In the genomic region with DNA sequence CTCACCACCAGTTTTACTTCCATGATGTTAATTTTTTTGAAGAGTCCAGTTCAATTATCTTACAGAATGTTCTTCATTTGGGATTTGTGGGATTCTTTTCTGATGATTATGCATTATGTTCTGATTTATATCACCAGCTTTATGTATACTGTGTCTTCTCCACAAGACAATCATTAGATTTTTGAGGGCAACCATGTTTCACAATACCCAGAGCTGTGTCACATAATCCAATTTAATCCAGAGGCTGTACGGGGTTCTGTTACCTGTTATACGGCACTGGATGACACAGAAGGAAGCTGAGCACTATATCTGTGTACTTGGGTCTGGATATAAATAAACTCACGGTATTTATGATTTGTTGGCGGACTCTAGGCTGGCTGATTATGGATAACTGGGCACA, we compare ENCODE assay signal across 28 cellular contexts.
"Had no signal": no experiment of that assay in that cellular context is flagged by ENCODE, and none has a peak within 500 bp of the region (broad histone marks: within the 10 kb centered on the region; RNA-seq: fewer than 3 reads in every experiment).

No MANE protein-coding gene starts in this region.

- H3K4me3 ChIP-seq: colonic mucosa, esophagus muscularis mucosa, heart right ventricle, left ventricle myocardium inferior, lower lobe of right lung, neural progenitor cell, smooth muscle cell, thyroid gland, vagina had no signal

- H3K9ac ChIP-seq: neural progenitor cell, parathyroid adenoma had no signal

- H2AFZ ChIP-seq: neural progenitor cell, parathyroid adenoma had no signal

- ATAC-seq: heart right ventricle; left colon; lower lobe of right lung; sciatic nerve; stimulated activated naive CD8-positive, alpha-beta T cell treated with anti-CD3 and anti-CD28 coated beads, Interleukin-15, amount 100 ng/mL, for 72 hours had no signal

- H3K4me1 ChIP-seq: colonic mucosa, esophagus muscularis mucosa, lower lobe of right lung, parathyroid adenoma, thyroid gland, vagina had no signal

- H3K27ac Mint-ChIP-seq: dendritic cell treated with granulocyte-macrophage colony-stimulating factor and Interleukin-4, amounts not matched to agents 40 ng/mL and 50 ng/mL, for 4 days; endodermal cell; nephron; neural progenitor cell; progenitor cell of endocrine pancreas; stimulated activated naive CD8-positive, alpha-beta T cell treated with anti-CD3 and anti-CD28 coated beads, Interleukin-15, amount 100 ng/mL, for 72 hours had no signal

- H3K4me2 ChIP-seq: neural progenitor cell, smooth muscle cell had no signal

- H3K79me2 ChIP-seq: parathyroid adenoma had no signal

- H3K27me3 ChIP-seq: colonic mucosa, esophagus muscularis mucosa, heart right ventricle, neural progenitor cell, thyroid gland, vagina had no signal

- H3K9me3 ChIP-seq: colonic mucosa, esophagus muscularis mucosa, heart right ventricle, left ventricle myocardium inferior, lower lobe of right lung, thyroid gland, vagina had no signal

- H3K27ac ChIP-seq: colonic mucosa, epithelial cell of prostate, esophagus muscularis mucosa, heart right ventricle, left ventricle myocardium inferior, lower lobe of right lung, neural progenitor cell, parathyroid adenoma, thyroid gland, vagina had no signal

- H3K4me1 Mint-ChIP-seq: endodermal cell; nephron; neural progenitor cell; stimulated activated naive CD8-positive, alpha-beta T cell treated with anti-CD3 and anti-CD28 coated beads, Interleukin-15, amount 100 ng/mL, for 72 hours had no signal

- H3K9me3 Mint-ChIP-seq: dendritic cell treated with granulocyte-macrophage colony-stimulating factor and Interleukin-4, amounts not matched to agents 40 ng/mL and 50 ng/mL, for 4 days; endodermal cell; nephron; neural progenitor cell; stimulated activated naive CD8-positive, alpha-beta T cell treated with anti-CD3 and anti-CD28 coated beads, Interleukin-15, amount 100 ng/mL, for 72 hours had no signal

- H3K27me3 Mint-ChIP-seq: dendritic cell treated with granulocyte-macrophage colony-stimulating factor and Interleukin-4, amounts not matched to agents 40 ng/mL and 50 ng/mL, for 4 days; stimulated activated naive CD8-positive, alpha-beta T cell treated with anti-CD3 and anti-CD28 coated beads, Interleukin-15, amount 100 ng/mL, for 72 hours had no signal

- H3K36me3 ChIP-seq: colonic mucosa, heart right ventricle, lower lobe of right lung, neural progenitor cell, thyroid gland, vagina had no signal

- H3K4me3 Mint-ChIP-seq: dendritic cell treated with granulocyte-macrophage colony-stimulating factor and Interleukin-4, amounts not matched to agents 40 ng/mL and 50 ng/mL, for 4 days; endodermal cell; nephron; neural progenitor cell; stimulated activated naive CD8-positive, alpha-beta T cell treated with anti-CD3 and anti-CD28 coated beads, Interleukin-15, amount 100 ng/mL, for 72 hours had no signal

- DNase-seq: colonic mucosa; effector CD8-positive, alpha-beta T cell; endodermal cell; foreskin melanocyte; glutamatergic neuron; heart right ventricle; hippocampal formation; left colon; left ventricle myocardium inferior; lower lobe of right lung; stimulated activated CD4-positive, alpha-beta T cell treated with anti-CD3 and anti-CD28 coated beads, Interleukin-12 subunit alpha, Interleukin-12 subunit beta, amount 100 ng/mL, for 4 hours; stimulated activated CD4-positive, alpha-beta T cell treated with anti-CD3 and anti-CD28 coated beads, Interleukin-1b, Interleukin-23, amount 100 ng/mL, for 48 hours; stimulated activated CD4-positive, alpha-beta T cell treated with anti-CD3 and anti-CD28 coated beads, Interleukin-4, amount 100 ng/mL, for 1 hour; stimulated activated CD8-positive, alpha-beta memory T cell treated with anti-CD3 and anti-CD28 coated beads, Interleukin-4, amount 100 ng/mL, for 48 hours; stimulated activated naive CD4-positive, alpha-beta T cell; stimulated activated naive CD8-positive, alpha-beta T cell treated with anti-CD3 and anti-CD28 coated beads, Interleukin-15, amount 100 ng/mL, for 72 hours; thyroid gland; trophoblast cell had no signal
